1 cellular context compared by ENCODE assay signal in genomic region chr2:187510419-187511355, GRCh38.
TF ChIP-seq lines count a peak whose summit lies in the region.
"Not testable (repeated sequence)": the region's sequence is repeated elsewhere in the genome, so short reads cannot be mapped to it uniquely, and the experiment has no call there.

No MANE protein-coding gene starts in this region.

TF ChIP-seq in HepG2, 621 proteins besides CTCF, POLR2A, EP300 and RAD21 (continued from another document and continues in another):
- TF ChIP-seq ZNF704 (CRISPR knock-in tag; IDR thresholded peaks at IDR 0.05; ENCODE audit: borderline replicate concordance) (0 out of 2 replicates have a peak, but pooled peaks have one; percentile 67), ZNF775 (CRISPR knock-in tag; IDR thresholded peaks at IDR 0.05; ENCODE audit: borderline replicate concordance) (peak; percentile 81; the same call in 1 of the 2 replicates), ZNF746 (CRISPR knock-in tag; IDR thresholded peaks at IDR 0.05) (peak; percentile 80; the same call in 1 of the 2 replicates), ZMYM3 (CRISPR knock-in tag; IDR thresholded peaks at IDR 0.05) (peak; percentile 50; the same call in 1 of the 2 replicates), CENPBD1 (CRISPR knock-in tag; IDR thresholded peaks at IDR 0.05; ENCODE audit: borderline replicate concordance, low read depth) (0 out of 2 replicates have a peak, but pooled peaks have one; percentile 89), GFI1 (CRISPR knock-in tag; IDR thresholded peaks at IDR 0.05; ENCODE audit: borderline replicate concordance) (peak; percentile 98), FOXP4 (CRISPR knock-in tag; IDR thresholded peaks at IDR 0.05) (peak; percentile 79), ZBTB40 (CRISPR knock-in tag; IDR thresholded peaks at IDR 0.05) (peak; percentile 73; the same call in 1 of the 2 replicates), POLR2AphosphoS5 (IDR thresholded peaks at IDR 0.05; ENCODE audit: low read depth, low read length) (peak; percentile 75), ZNF580 (CRISPR knock-in tag; IDR thresholded peaks at IDR 0.05; ENCODE audit: borderline replicate concordance, low read depth) (peak; percentile 50; the same call in 1 of the 2 replicates), ZNF772 (CRISPR knock-in tag; IDR thresholded peaks at IDR 0.05) (peak; percentile 88), CBX1 (IDR thresholded peaks at IDR 0.05; ENCODE audit: low read depth) (peak; percentile 26), PRDM15 (CRISPR knock-in tag; IDR thresholded peaks at IDR 0.05) (0 out of 2 replicates have a peak, but pooled peaks have one; percentile 24), ZMAT3 (CRISPR knock-in tag; conservative IDR thresholded peaks at IDR 0.05) (peak; percentile 75), ZBTB7B (CRISPR knock-in tag; IDR thresholded peaks at IDR 0.05) (peak; percentile 94), AGO2 (optimal IDR thresholded peaks at IDR 0.05; ENCODE audit: low read depth, low read length) (peak; percentile 54), MED13 (CRISPR knock-in tag; IDR thresholded peaks at IDR 0.05) (peak; percentile 62; the same call in 1 of the 2 replicates), PTBP1 (IDR thresholded peaks at IDR 0.05; ENCODE audit: low read depth, low read length, poor library complexity, severe bottlenecking) (peak; percentile 70), ZFP37 (CRISPR knock-in tag; IDR thresholded peaks at IDR 0.05; ENCODE audit: borderline replicate concordance) (peak; percentile 39; the same call in 1 of the 2 replicates), HOXA3 (CRISPR knock-in tag; IDR thresholded peaks at IDR 0.05) (peak; percentile 82; the same call in 1 of the 2 replicates), FOXC1 (CRISPR knock-in tag; IDR thresholded peaks at IDR 0.05; ENCODE audit: borderline replicate concordance) (peak; percentile 5; the same call in 1 of the 2 replicates), SATB2 (CRISPR knock-in tag; IDR thresholded peaks at IDR 0.05) (0 out of 2 replicates have a peak, but pooled peaks have one; percentile 37), MXD3 (CRISPR knock-in tag; IDR thresholded peaks at IDR 0.05) (0 out of 2 replicates have a peak, but pooled peaks have one; percentile 28), PHF5A (CRISPR knock-in tag; IDR thresholded peaks at IDR 0.05; ENCODE audit: low read depth, unreplicated experiment) (peak; percentile 7), MLXIP (CRISPR knock-in tag; IDR thresholded peaks at IDR 0.05; ENCODE audit: borderline replicate concordance) (0 out of 2 replicates have a peak, but pooled peaks have one; percentile 19), HMG20A (CRISPR knock-in tag; IDR thresholded peaks at IDR 0.05; ENCODE audit: borderline replicate concordance) (peak; percentile 13; the same call in 1 of the 2 replicates), DPF2 (CRISPR knock-in tag; IDR thresholded peaks at IDR 0.05; ENCODE audit: borderline replicate concordance, low read depth) (0 out of 2 replicates have a peak, but pooled peaks have one; percentile 9), ATF2 (CRISPR knock-in tag; IDR thresholded peaks at IDR 0.05) (peak; percentile 28; the same call in 1 of the 2 replicates), ZSCAN22 (CRISPR knock-in tag; IDR thresholded peaks at IDR 0.05) (0 out of 2 replicates have a peak, but pooled peaks have one; percentile 55), ZSCAN21 (CRISPR knock-in tag; IDR thresholded peaks at IDR 0.05; ENCODE audit: borderline replicate concordance) (peak; percentile 50), CREM (IDR thresholded peaks at IDR 0.05) (peak; percentile 30; the same call in 1 of the 2 replicates), ARNTL (CRISPR knock-in tag; IDR thresholded peaks at IDR 0.05) (peak; percentile 76), SALL1 (CRISPR knock-in tag; IDR thresholded peaks at IDR 0.05) (peak; percentile 90), ZMYM4 (CRISPR knock-in tag; IDR thresholded peaks at IDR 0.05) (peak; percentile 73)
- not testable (repeated sequence) for TF ChIP-seq ZBTB40 (IDR thresholded peaks at IDR 0.05); CREM (CRISPR knock-in tag; IDR thresholded peaks at IDR 0.05)
